Comparison of ENCODE assay signal across 1 cellular context in the genomic region with DNA sequence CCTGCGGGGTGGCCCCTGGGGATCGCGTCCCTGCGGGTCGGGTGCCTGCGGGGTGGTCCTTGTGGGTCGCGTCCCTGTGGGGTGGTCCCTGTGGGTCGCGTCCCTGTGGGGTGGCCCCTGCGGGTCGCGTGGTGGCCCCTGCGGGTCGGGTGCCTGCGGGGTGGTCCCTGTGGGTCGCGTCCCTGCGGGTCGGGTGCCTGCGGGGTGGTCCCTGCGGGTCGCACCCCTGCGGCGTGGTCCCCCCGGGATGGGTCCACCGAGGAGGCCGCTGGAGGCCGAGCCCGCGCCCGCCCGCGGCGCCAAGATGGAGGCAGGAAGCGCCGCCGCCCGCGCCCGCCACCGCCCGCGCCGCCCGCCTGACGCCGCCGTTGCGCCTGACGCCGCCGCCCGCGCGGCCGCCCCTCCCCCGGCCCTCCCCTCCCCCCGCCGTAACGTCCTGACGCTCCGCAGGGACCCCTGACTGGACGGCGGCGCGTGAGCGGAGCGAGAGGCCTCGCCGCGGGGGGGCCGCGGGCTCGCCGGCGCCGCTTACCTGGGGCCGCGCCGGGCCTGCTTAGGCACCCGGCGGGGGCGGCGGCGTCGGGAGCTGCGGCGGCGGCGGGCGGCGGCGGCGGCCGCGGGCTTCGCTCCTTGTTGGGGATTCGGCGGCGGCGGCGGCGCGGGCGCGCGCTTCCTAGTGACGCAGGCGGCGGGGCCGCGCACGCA.
TF ChIP-seq lines count a peak whose summit lies in the region.

A gene with protein sequence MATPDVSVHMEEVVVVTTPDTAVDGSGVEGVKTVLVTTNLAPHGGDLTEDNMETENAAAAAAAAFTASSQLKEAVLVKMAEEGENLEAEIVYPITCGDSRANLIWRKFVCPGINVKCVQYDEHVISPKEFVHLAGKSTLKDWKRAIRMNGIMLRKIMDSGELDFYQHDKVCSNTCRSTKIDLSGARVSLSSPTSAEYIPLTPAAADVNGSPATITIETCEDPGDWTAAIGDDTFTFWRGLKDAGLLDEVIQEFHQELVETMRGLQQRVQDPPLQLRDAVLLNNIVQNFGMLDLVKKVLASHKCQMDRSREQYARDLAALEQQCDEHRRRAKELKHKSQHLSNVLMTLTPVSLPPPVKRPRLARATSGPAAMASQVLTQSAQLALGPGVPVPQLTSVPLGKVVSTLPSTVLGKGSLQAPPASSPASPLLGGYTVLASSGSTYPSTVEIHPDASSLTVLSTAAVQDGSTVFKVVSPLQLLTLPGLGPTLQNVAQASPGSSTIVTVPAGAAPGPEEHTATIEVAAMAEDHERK (minus strand): TSS at position 678 of the 705 bp plus-strand sequence. CDS start 7,704 bp downstream, outside the sequence.

TF ChIP-seq in GM12878, 131 proteins besides CTCF, POLR2A, EP300 and RAD21 (continued from another document):
- TF ChIP-seq TAF1 (IDR thresholded peaks at IDR 0.05; ENCODE audit: borderline replicate concordance, low read depth, low read length) (peak; percentile 54; the same call in 1 of the 2 replicates), CBFB (IDR thresholded peaks at IDR 0.05; ENCODE audit: low read depth) (no peak), SIX5 (IDR thresholded peaks at IDR 0.05; ENCODE audit: low read depth, low read length, severe bottlenecking) (no peak), ZNF384 (IDR thresholded peaks at IDR 0.05; ENCODE audit: borderline replicate concordance, low read depth, low read length) (no peak), NFIC (IDR thresholded peaks at IDR 0.05; ENCODE audit: low read depth, low read length) (no peak), IKZF1 (conservative IDR thresholded peaks at IDR 0.05) (peak; percentile 60; the same call in 1 of the 2 replicates)
- TF ChIP-seq, protein P1, sequence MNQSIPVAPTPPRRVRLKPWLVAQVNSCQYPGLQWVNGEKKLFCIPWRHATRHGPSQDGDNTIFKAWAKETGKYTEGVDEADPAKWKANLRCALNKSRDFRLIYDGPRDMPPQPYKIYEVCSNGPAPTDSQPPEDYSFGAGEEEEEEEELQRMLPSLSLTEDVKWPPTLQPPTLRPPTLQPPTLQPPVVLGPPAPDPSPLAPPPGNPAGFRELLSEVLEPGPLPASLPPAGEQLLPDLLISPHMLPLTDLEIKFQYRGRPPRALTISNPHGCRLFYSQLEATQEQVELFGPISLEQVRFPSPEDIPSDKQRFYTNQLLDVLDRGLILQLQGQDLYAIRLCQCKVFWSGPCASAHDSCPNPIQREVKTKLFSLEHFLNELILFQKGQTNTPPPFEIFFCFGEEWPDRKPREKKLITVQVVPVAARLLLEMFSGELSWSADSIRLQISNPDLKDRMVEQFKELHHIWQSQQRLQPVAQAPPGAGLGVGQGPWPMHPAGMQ (IDR thresholded peaks at IDR 0.05; ENCODE audit: borderline replicate concordance): no peak
TF ChIP-seq in GM12878: peak in this region for 14.
